In the genomic region with DNA sequence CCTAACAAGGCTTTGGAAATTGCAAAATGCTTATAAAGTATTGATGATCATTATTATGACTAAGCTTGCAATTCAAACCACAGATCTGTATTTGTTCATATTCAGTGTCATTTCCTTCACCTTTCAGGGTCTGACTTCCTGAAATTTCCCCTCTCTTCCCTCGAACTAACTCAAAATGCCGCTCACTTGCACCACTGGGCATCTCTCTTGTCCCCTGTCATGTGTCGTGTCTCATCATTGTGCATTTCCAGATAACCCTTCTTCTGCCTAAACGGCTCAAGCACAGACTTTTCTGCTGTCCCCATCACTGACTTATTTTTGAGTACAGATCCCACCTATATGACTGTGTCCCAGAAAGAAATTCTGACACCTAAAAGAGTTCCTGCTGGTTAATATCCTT, we compare ENCODE assay signal across 20 cellular contexts. TPM values are rescaled to one million over a fixed set of nuclear protein-coding genes. Genes with fewer than 3 reads are reported as not detected.
DNase-seq lines count a peak whose midpoint lies in the region; ATAC-seq and TF ChIP-seq lines count a peak whose summit lies in the region.
"Had no signal": no experiment of that assay in that cellular context is flagged by ENCODE, and none has a peak within 500 bp of the region (broad histone marks: within the 10 kb centered on the region; RNA-seq: fewer than 3 reads in every experiment).

No MANE protein-coding gene starts in this region.

- no peak overlapping the region for H3K4me3 Mint-ChIP-seq in activated CD4-positive, alpha-beta T cell treated with anti-CD3 and anti-CD28 coated beads for 36 hours
- no peak overlapping the region for H3K4me3 Mint-ChIP-seq in stimulated activated naive CD8-positive, alpha-beta T cell treated with anti-CD3 and anti-CD28 coated beads, Interleukin-15, amount 100 ng/mL, for 72 hours
- H3K4me3 Mint-ChIP-seq: CD4-positive, alpha-beta T cell; GM23338; HFFc6 had no signal

- H3K9me3 Mint-ChIP-seq in activated CD4-positive, alpha-beta T cell treated with anti-CD3 and anti-CD28 coated beads for 36 hours (ENCODE audit: low read depth), result no peaks in the 10 kb centered on the region
- H3K9me3 Mint-ChIP-seq in stimulated activated naive CD8-positive, alpha-beta T cell treated with anti-CD3 and anti-CD28 coated beads, Interleukin-15, amount 100 ng/mL, for 72 hours, result peaks cover 0 to 4% of the 10 kb centered on the region in 2 donors
- H3K9me3 Mint-ChIP-seq: CD4-positive, alpha-beta T cell; GM23338 had no signal

- no peak overlapping the region for H3K9ac ChIP-seq in subcutaneous abdominal adipose tissue (ENCODE audit: low read length in 5 of 5)

- no peak for TF ChIP-seq EP300 in gastroesophageal sphincter (IDR thresholded peaks at IDR 0.05)

- H3K27me3 ChIP-seq in gastroesophageal sphincter (no peaks in the 10 kb centered on the region), subcutaneous abdominal adipose tissue (ENCODE audit: control insufficient read depth in 5 of 5, insufficient read depth in 4 of 5, low read length in 5 of 5) (no peaks in the 10 kb centered on the region)

- H3K27ac Mint-ChIP-seq in activated CD4-positive, alpha-beta T cell treated with anti-CD3 and anti-CD28 coated beads for 36 hours, result no peak overlapping the region
- H3K27ac Mint-ChIP-seq in stimulated activated naive CD8-positive, alpha-beta T cell treated with anti-CD3 and anti-CD28 coated beads, Interleukin-15, amount 100 ng/mL, for 72 hours, result no peak overlapping the region
- H3K27ac Mint-ChIP-seq: CD4-positive, alpha-beta T cell; GM23338; HFFc6 had no signal

- intact Hi-C loops in activated CD4-positive, alpha-beta T cell treated with anti-CD3 and anti-CD28 coated beads for 36 hours (cut with DNase I, micrococcal nuclease), result loop anchor here in 1 of 2 experiments (5.0 kb wide), 1 partner anchor 261 kb away; no protein-coding TSS in a partner anchor

- DNase-seq in activated CD4-positive, alpha-beta T cell treated with anti-CD3 and anti-CD28 coated beads for 36 hours, result no peak
- DNase-seq in activated CD4-positive, alpha-beta T cell treated with anti-CD3 and anti-CD28 coated beads, Interleukin-2, amount 50 U/mL, for 48 hours, result no peak
- DNase-seq in stimulated activated naive CD8-positive, alpha-beta T cell treated with anti-CD3 and anti-CD28 coated beads, Interleukin-15, amount 100 ng/mL, for 72 hours, result no peak
- no peak for DNase-seq in central memory CD4-positive, alpha-beta T cell
- DNase-seq: AML-193; Caco-2; CD4-positive, alpha-beta T cell; DMS153; DMS79; GDM1; HFFc6 had no signal

- POLR2A ChIA-PET in activated CD4-positive, alpha-beta T cell treated with anti-CD3 and anti-CD28 coated beads for 36 hours (lab: Charles Lee), result interaction anchor here (0.6 kb wide), 1 partner anchor 35 kb away, joined by 5 read pairs; no protein-coding TSS in a partner anchor

- no peaks in the 10 kb centered on the region for H3K36me3 Mint-ChIP-seq in activated CD4-positive, alpha-beta T cell treated with anti-CD3 and anti-CD28 coated beads for 36 hours (ENCODE audit: low read depth)

- H3K36me3 ChIP-seq in gastroesophageal sphincter (no peaks in the 10 kb centered on the region), subcutaneous abdominal adipose tissue (ENCODE audit: control insufficient read depth in 5 of 5, insufficient read depth in 5 of 5, low read length in 5 of 5) (no peaks in the 10 kb centered on the region)

- 85 to 94% methylated on average over 3 to 4 of the region's 4 CpGs for WGBS in gastroesophageal sphincter (ENCODE audit: low coverage in 1 of 2), 2 donors

- H3K27me3 Mint-ChIP-seq in activated CD4-positive, alpha-beta T cell treated with anti-CD3 and anti-CD28 coated beads for 36 hours, result peaks cover 20% of the 10 kb centered on the region
- peaks cover 54% of the 10 kb centered on the region for H3K27me3 Mint-ChIP-seq in stimulated activated naive CD8-positive, alpha-beta T cell treated with anti-CD3 and anti-CD28 coated beads, Interleukin-15, amount 100 ng/mL, for 72 hours

- ATAC-seq in activated CD4-positive, alpha-beta T cell treated with anti-CD3 and anti-CD28 coated beads for 36 hours, result peak; percentile 26
- ATAC-seq in gastroesophageal sphincter (no peak), HG03354 (IDR thresholded peaks at IDR 0.05; ENCODE audit: poor library complexity, severe bottlenecking, unreplicated experiment) (no peak)
- no peak for ATAC-seq in stimulated activated naive CD8-positive, alpha-beta T cell treated with anti-CD3 and anti-CD28 coated beads, Interleukin-15, amount 100 ng/mL, for 72 hours
- ATAC-seq: A549, GM23338, HCT116 had no signal

- H3K9me3 ChIP-seq in gastroesophageal sphincter, result no peaks in the 10 kb centered on the region
- H3K9me3 ChIP-seq in subcutaneous abdominal adipose tissue (ENCODE audit: control insufficient read depth in 5 of 5, low read length in 5 of 5), result no peaks in the 10 kb centered on the region
- H3K9me3 ChIP-seq: A549, Caco-2 had no signal

- H3K4me1 Mint-ChIP-seq in activated CD4-positive, alpha-beta T cell treated with anti-CD3 and anti-CD28 coated beads for 36 hours, result peaks cover 33% of the 10 kb centered on the region
- H3K4me1 Mint-ChIP-seq in stimulated activated naive CD8-positive, alpha-beta T cell treated with anti-CD3 and anti-CD28 coated beads, Interleukin-15, amount 100 ng/mL, for 72 hours, result no peaks in the 10 kb centered on the region
- H3K4me1 Mint-ChIP-seq: GM23338 had no signal

- H3K4me1 ChIP-seq in gastroesophageal sphincter (peaks cover 4 to 40% (median 9%) of the 10 kb centered on the region in 3 donors), subcutaneous abdominal adipose tissue (ENCODE audit: control insufficient read depth in 5 of 5, insufficient read depth in 5 of 5, low read length in 5 of 5) (peaks cover 0 to 38% (median 29%) of the 10 kb centered on the region in 5 donors)
- H3K4me1 ChIP-seq: A549, Caco-2 had no signal

- H3K4me3 ChIP-seq in gastroesophageal sphincter (no peak overlapping the region), subcutaneous abdominal adipose tissue (ENCODE audit: low read depth in 1 of 5, low read length in 5 of 5) (no peak overlapping the region)
- H3K4me3 ChIP-seq: A549, GM23338 had no signal

- H3K27ac ChIP-seq in angular gyrus (ENCODE audit: low read depth, low read length) (peak overlapping the region; percentile 1), gastroesophageal sphincter (peak overlapping the region; percentile 34 to 63 (median 50)), subcutaneous abdominal adipose tissue (ENCODE audit: low read depth, low read length) (peak overlapping the region; percentile 77)
- H3K27ac ChIP-seq: 22Rv1, A549, C4-2B had no signal

- no peak for TF ChIP-seq CTCF in gastroesophageal sphincter (IDR thresholded peaks at IDR 0.05)

- no peak for TF ChIP-seq POLR2A in gastroesophageal sphincter (IDR thresholded peaks at IDR 0.05)

- CTCF ChIA-PET in activated CD4-positive, alpha-beta T cell treated with anti-CD3 and anti-CD28 coated beads for 36 hours (lab: Charles Lee), result interaction anchor here (0.7 kb wide), 2 partner anchors 10 to 95 kb away, joined by 3 read pairs; no protein-coding TSS in a partner anchor

RNA-seq across cellular contexts. Expression of gene CELF2, which starts 41.0 kb away (rescaled TPM):
- total RNA-seq in activated CD4-positive, alpha-beta T cell treated with anti-CD3 and anti-CD28 coated beads for 36 hours, result 100 to 1,000 TPM; 102 to 119 TPM
- total RNA-seq in gastroesophageal sphincter, result 100 to 1,000 TPM in 3 of 4 donors, 10 to 100 TPM in 1; 82.4 to 122 (median 110) TPM

Comparison
In these comparisons a context has a peak if more than half of its experiments do, and no peak if none do; other contexts are left out.
1. H3K27ac ChIP-seq: peak in every context shown above with its lines; median percentile 77 in subcutaneous abdominal adipose tissue; 50 in gastroesophageal sphincter; 1 in angular gyrus.